12 cellular contexts compared by ENCODE assay signal in genomic region chr3:52907497-52907896, GRCh38.
"Had no signal": no experiment of that assay in that cellular context is flagged by ENCODE, and none has a peak within 500 bp of the region (broad histone marks: within the 10 kb centered on the region; RNA-seq: fewer than 3 reads in every experiment).

No MANE protein-coding gene starts in this region.

- ATAC-seq: activated CD8-positive, alpha-beta T cell treated with anti-CD3 and anti-CD28 coated beads for 36 hours; activated naive CD4-positive, alpha-beta T cell treated with anti-CD3 and anti-CD28 coated beads, Interleukin-2, amount 50 U/mL, for 72 hours; effector memory CD8-positive, alpha-beta T cell; left ventricle myocardium superior; stimulated activated naive B cell treated with anti-CD40 and anti-IgM and Interleukin-4, amounts not matched to agents 10 μg/mL and 1 μg/mL and 100 μg/mL, for 72 hours had no signal

- H3K36me3 Mint-ChIP-seq: activated naive CD4-positive, alpha-beta T cell treated with anti-CD3 and anti-CD28 coated beads, Interleukin-2, amount 50 U/mL, for 72 hours had no signal

- H3K27ac Mint-ChIP-seq: activated CD4-positive, alpha-beta T cell treated with anti-CD3 and anti-CD28 coated beads, Interleukin-2, amount 10 ng/mL, durations not matched to agents 24 days and 14 days; activated CD8-positive, alpha-beta T cell treated with anti-CD3 and anti-CD28 coated beads for 36 hours; stimulated activated naive B cell treated with anti-CD40 and anti-IgM and Interleukin-4, amounts not matched to agents 10 μg/mL and 1 μg/mL and 100 μg/mL, for 72 hours had no signal

- DNase-seq: activated CD4-positive, alpha-beta T cell treated with anti-CD3 and anti-CD28 coated beads, Interleukin-2, amount 10 ng/mL, durations not matched to agents 24 days and 14 days; activated CD4-positive, CD25-positive, alpha-beta regulatory T cell; activated CD8-positive, alpha-beta T cell treated with anti-CD3 and anti-CD28 coated beads for 36 hours; activated gamma-delta T cell treated with Interleukin-2 at 50 U/mL for 16 hours; activated T-cell treated with anti-CD3 and anti-CD28 coated beads, Interleukin-2, amount 50 U/mL, for 48 hours; effector memory CD8-positive, alpha-beta T cell; foreskin fibroblast; left ventricle myocardium superior; occipital lobe; posterior cingulate gyrus; stimulated activated naive B cell treated with anti-CD40 and anti-IgM and Interleukin-4, amounts not matched to agents 10 μg/mL and 1 μg/mL and 100 μg/mL, for 72 hours had no signal

- H3K4me3 Mint-ChIP-seq: activated CD4-positive, alpha-beta T cell treated with anti-CD3 and anti-CD28 coated beads, Interleukin-2, amount 10 ng/mL, durations not matched to agents 24 days and 14 days; activated CD8-positive, alpha-beta T cell treated with anti-CD3 and anti-CD28 coated beads for 36 hours; effector memory CD8-positive, alpha-beta T cell; stimulated activated naive B cell treated with anti-CD40 and anti-IgM and Interleukin-4, amounts not matched to agents 10 μg/mL and 1 μg/mL and 100 μg/mL, for 72 hours had no signal

- H3K27me3 Mint-ChIP-seq: activated CD4-positive, alpha-beta T cell treated with anti-CD3 and anti-CD28 coated beads, Interleukin-2, amount 10 ng/mL, durations not matched to agents 24 days and 14 days; activated CD8-positive, alpha-beta T cell treated with anti-CD3 and anti-CD28 coated beads for 36 hours; effector memory CD8-positive, alpha-beta T cell; stimulated activated naive B cell treated with anti-CD40 and anti-IgM and Interleukin-4, amounts not matched to agents 10 μg/mL and 1 μg/mL and 100 μg/mL, for 72 hours had no signal

- H3K4me1 Mint-ChIP-seq: activated CD4-positive, alpha-beta T cell treated with anti-CD3 and anti-CD28 coated beads, Interleukin-2, amount 10 ng/mL, durations not matched to agents 24 days and 14 days; stimulated activated naive B cell treated with anti-CD40 and anti-IgM and Interleukin-4, amounts not matched to agents 10 μg/mL and 1 μg/mL and 100 μg/mL, for 72 hours had no signal

- H3K9me3 Mint-ChIP-seq: activated CD4-positive, alpha-beta T cell treated with anti-CD3 and anti-CD28 coated beads, Interleukin-2, amount 10 ng/mL, durations not matched to agents 24 days and 14 days; activated CD8-positive, alpha-beta T cell treated with anti-CD3 and anti-CD28 coated beads for 36 hours; activated naive CD4-positive, alpha-beta T cell treated with anti-CD3 and anti-CD28 coated beads, Interleukin-2, amount 50 U/mL, for 72 hours; effector memory CD8-positive, alpha-beta T cell; stimulated activated naive B cell treated with anti-CD40 and anti-IgM and Interleukin-4, amounts not matched to agents 10 μg/mL and 1 μg/mL and 100 μg/mL, for 72 hours had no signal
